In the genomic region with DNA sequence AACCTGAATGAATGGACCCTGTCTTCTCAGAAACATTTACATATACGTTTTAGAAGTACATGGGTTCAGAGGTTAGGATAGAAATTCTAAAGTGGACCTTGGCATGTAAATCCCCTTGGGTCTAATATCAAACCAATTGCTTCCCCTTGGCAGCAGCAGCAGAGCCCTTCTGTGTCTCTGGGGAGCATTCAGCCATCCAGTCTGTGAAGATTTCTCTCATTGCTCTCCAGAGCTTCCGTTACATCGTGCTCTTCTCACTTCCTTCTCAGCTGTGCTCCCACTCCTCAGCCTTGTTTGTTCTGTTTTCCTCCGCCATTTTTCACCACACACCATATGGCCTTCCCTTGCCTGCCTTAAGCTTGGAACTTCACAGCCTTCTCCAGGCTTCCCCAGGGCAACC, we compare ENCODE assay signal across 9 cellular contexts.
A peak's percentile ranks its signal among the peaks of the same experiment; 100 is the strongest.
DNase-seq lines count a peak whose midpoint lies in the region; ATAC-seq and TF ChIP-seq lines count a peak whose summit lies in the region.
"Had no signal": no experiment of that assay in that cellular context is flagged by ENCODE, and none has a peak within 500 bp of the region (broad histone marks: within the 10 kb centered on the region; RNA-seq: fewer than 3 reads in every experiment).

No MANE protein-coding gene starts in this region.

- H3K79me2 ChIP-seq in DOHH2 (ENCODE audit: control insufficient read depth, low read length) (no peaks in the 10 kb centered on the region), GM23248 (ENCODE audit: insufficient read depth) (no peaks in the 10 kb centered on the region)

- in situ Hi-C loops in GM23248 (cut with MboI) = no loop called here

- H3F3A ChIP-seq in DOHH2 (ENCODE audit: control insufficient read depth, insufficient read depth) (no peaks in the 10 kb centered on the region), GM23248 (ENCODE audit: insufficient read depth) (no peaks in the 10 kb centered on the region)

- TF ChIP-seq POLR2A in testis (IDR thresholded peaks at IDR 0.05) = no peak

- peaks cover 9% of the 10 kb centered on the region for H3K9me3 Mint-ChIP-seq in activated naive CD8-positive, alpha-beta T cell treated with anti-CD3 and anti-CD28 coated beads, Interleukin-2, amount 10 ng/mL, durations not matched to agents 7 days and 5 days

- no peaks in the 10 kb centered on the region for H3K27me3 Mint-ChIP-seq in activated naive CD8-positive, alpha-beta T cell treated with anti-CD3 and anti-CD28 coated beads, Interleukin-2, amount 10 ng/mL, durations not matched to agents 7 days and 5 days
- H3K27me3 Mint-ChIP-seq: progenitor cell of endocrine pancreas had no signal

- no peaks in the 10 kb centered on the region for H3K36me3 ChIP-seq in DOHH2 (ENCODE audit: control insufficient read depth, low read length)
- no peaks in the 10 kb centered on the region for H3K36me3 ChIP-seq in GM23248 (ENCODE audit: low read depth)
- H3K36me3 ChIP-seq in testis (ENCODE audit: low read depth, missing control alignments) = no peaks in the 10 kb centered on the region

- no peak overlapping the region for H3K4me3 ChIP-seq in DOHH2 (ENCODE audit: low read length)
- no peak overlapping the region for H3K4me3 ChIP-seq in GM23248
- H3K4me3 ChIP-seq in testis = no peak overlapping the region

- H3K27me3 ChIP-seq in DOHH2 (ENCODE audit: control insufficient read depth, low read length) (no peaks in the 10 kb centered on the region), GM23248 (replicated peaks; ENCODE audit: insufficient read depth) (no peaks in the 10 kb centered on the region), testis (no peaks in the 10 kb centered on the region)

- no peak for TF ChIP-seq CTCF in DOHH2 (IDR thresholded peaks at IDR 0.05; ENCODE audit: low read depth, low read length, poor library complexity, severe bottlenecking)
- TF ChIP-seq CTCF in testis (IDR thresholded peaks at IDR 0.05) = no peak

- H3K4me1 Mint-ChIP-seq in activated naive CD8-positive, alpha-beta T cell treated with anti-CD3 and anti-CD28 coated beads, Interleukin-2, amount 10 ng/mL, durations not matched to agents 7 days and 5 days = peaks cover 58% of the 10 kb centered on the region

- peaks cover 16% of the 10 kb centered on the region for H3K4me1 ChIP-seq in DOHH2 (ENCODE audit: control insufficient read depth, low read length)
- no peaks in the 10 kb centered on the region for H3K4me1 ChIP-seq in GM23248 (ENCODE audit: insufficient read depth)
- H3K4me1 ChIP-seq in testis = peaks cover 12% of the 10 kb centered on the region

- no peaks in the 10 kb centered on the region for H4K20me1 ChIP-seq in DOHH2 (ENCODE audit: control insufficient read depth, insufficient read depth, low read depth, low read length)
- H4K20me1 ChIP-seq in GM23248 (ENCODE audit: insufficient read depth) = no peaks in the 10 kb centered on the region

- H3K27ac Mint-ChIP-seq in activated naive CD8-positive, alpha-beta T cell treated with anti-CD3 and anti-CD28 coated beads, Interleukin-2, amount 10 ng/mL, durations not matched to agents 7 days and 5 days = peak overlapping the region; percentile 92
- H3K27ac Mint-ChIP-seq: progenitor cell of endocrine pancreas had no signal

- WGBS in GM23248 (ENCODE audit: low coverage in 1 of 2, low lambda C conversion rate in 2 of 2, missing lambda C conversion rate in 2 of 2), 2 experiments = 61 to 68% methylated on average over 4 of the region's 4 CpGs
- WGBS in testis, 2 donors = 69 to 70% methylated on average over 4 of the region's 4 CpGs

- peak overlapping the region; percentile 39 for H3K4me3 Mint-ChIP-seq in activated naive CD8-positive, alpha-beta T cell treated with anti-CD3 and anti-CD28 coated beads, Interleukin-2, amount 10 ng/mL, durations not matched to agents 7 days and 5 days

- peaks cover 22% of the 10 kb centered on the region for H3K36me3 Mint-ChIP-seq in activated naive CD8-positive, alpha-beta T cell treated with anti-CD3 and anti-CD28 coated beads, Interleukin-2, amount 10 ng/mL, durations not matched to agents 7 days and 5 days

- no peak overlapping the region for H3K9ac ChIP-seq in GM23248

- H3K9me3 ChIP-seq in DOHH2 (ENCODE audit: control insufficient read depth, insufficient read depth, low read length) (no peaks in the 10 kb centered on the region), GM23248 (ENCODE audit: low read depth) (no peaks in the 10 kb centered on the region), testis (no peaks in the 10 kb centered on the region)

- intact Hi-C loops in testis (cut with DNase I; ENCODE audit: low total_unique reads) = no loop called here

- peak; percentile 31 for DNase-seq in activated naive CD8-positive, alpha-beta T cell treated with anti-CD3 and anti-CD28 coated beads, Interleukin-2, amount 10 ng/mL, durations not matched to agents 7 days and 5 days
- no peak for DNase-seq in GM23248
- DNase-seq in epidermal melanocyte (ENCODE audit: insufficient read length, low spot score) = no peak
- DNase-seq in testis = no peak

- H3K27ac ChIP-seq in DOHH2 (ENCODE audit: low read depth, low read length) = no peak overlapping the region
- no peak overlapping the region for H3K27ac ChIP-seq in GM23248
- no peak overlapping the region for H3K27ac ChIP-seq in testis

- no peaks in the 10 kb centered on the region for H3K9me2 ChIP-seq in DOHH2 (replicated peaks; ENCODE audit: control insufficient read depth, low read length)
- H3K9me2 ChIP-seq in GM23248 (ENCODE audit: insufficient read depth) = no peaks in the 10 kb centered on the region

- H2AFZ ChIP-seq in GM23248 = no peak overlapping the region

- H3K4me2 ChIP-seq in DOHH2 (ENCODE audit: low read length) = peak overlapping the region; percentile 12; the same call in 1 of the 2 replicates
- H3K4me2 ChIP-seq in GM23248 (ENCODE audit: unreplicated experiment) = no peak overlapping the region

- POLR2A ChIA-PET in activated naive CD8-positive, alpha-beta T cell treated with anti-CD3 and anti-CD28 coated beads, Interleukin-2, amount 10 ng/mL, durations not matched to agents 7 days and 5 days (lab: Charles Lee) = interaction anchor here (0.6 to 1.5 kb wide), 4 partner anchors 11 to 819 kb away, joined by 3 to 5 read pairs (median 3); a partner anchor contains a TSS

- ATAC-seq in GM21360 (IDR thresholded peaks at IDR 0.05; ENCODE audit: unreplicated experiment) (peak; percentile 43), HG03460 (IDR thresholded peaks at IDR 0.05; ENCODE audit: unreplicated experiment) (peak; percentile 57), HG03045 (IDR thresholded peaks at IDR 0.05; ENCODE audit: unreplicated experiment) (no peak)
- ATAC-seq in activated naive CD8-positive, alpha-beta T cell treated with anti-CD3 and anti-CD28 coated beads, Interleukin-2, amount 10 ng/mL, durations not matched to agents 7 days and 5 days (ENCODE audit: low read depth) = no peak

Comparison
In these comparisons a context has a peak if more than half of its experiments do, and no peak if none do; other contexts are left out.
1. ATAC-seq: peak in GM21360 (single experiment) and HG03460 (single experiment); none in activated naive CD8-positive, alpha-beta T cell treated with anti-CD3 and anti-CD28 coated beads, Interleukin-2, amount 10 ng/mL, durations not matched to agents 7 days and 5 days (single experiment) and HG03045 (single experiment).